ENCODE assay signal across 27 cellular contexts in the genomic region with DNA sequence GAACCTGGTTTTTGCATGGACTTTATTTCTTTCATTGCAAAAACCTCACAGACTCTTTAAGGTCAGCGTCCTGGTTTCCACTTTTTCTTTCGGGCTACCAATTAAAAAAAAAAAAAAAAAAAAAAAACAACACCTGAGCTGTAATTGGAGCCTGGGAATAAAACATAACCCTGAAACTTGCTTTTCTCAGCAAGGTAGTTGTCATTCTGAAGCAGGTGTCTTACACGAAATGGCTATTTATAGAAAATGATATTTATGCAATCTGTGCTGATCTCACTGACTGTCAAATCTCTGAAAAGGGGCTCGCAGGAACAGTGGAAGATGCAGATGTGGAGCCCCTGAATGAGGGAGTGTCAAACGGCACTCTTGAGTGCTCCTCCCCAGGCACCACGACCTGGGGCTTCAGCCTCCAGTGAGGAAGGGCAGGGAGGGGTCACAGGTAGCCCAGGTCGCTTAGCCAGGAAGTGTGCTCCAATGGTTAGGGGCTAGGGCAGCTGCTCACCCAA. TPM values are rescaled to one million over a fixed set of nuclear protein-coding genes. Genes with fewer than 3 reads are reported as not detected.
A peak's percentile ranks its signal among the peaks of the same experiment; 100 is the strongest.
DNase-seq lines count a peak whose midpoint lies in the region; ATAC-seq and TF ChIP-seq lines count a peak whose summit lies in the region.
"Had no signal": no experiment of that assay in that cellular context is flagged by ENCODE, and none has a peak within 500 bp of the region (broad histone marks: within the 10 kb centered on the region; RNA-seq: fewer than 3 reads in every experiment).

No MANE protein-coding gene starts in this region.

- TF ChIP-seq POLR2A in esophagus muscularis mucosa (IDR thresholded peaks at IDR 0.05; ENCODE audit: low read depth), result no peak

- no peaks in the 10 kb centered on the region for H3K27me3 Mint-ChIP-seq in activated naive CD4-positive, alpha-beta T cell treated with anti-CD3 and anti-CD28 coated beads, Interleukin-2, amount 50 U/mL, for 24 hours
- peaks cover 4% of the 10 kb centered on the region for H3K27me3 Mint-ChIP-seq in brain
- H3K27me3 Mint-ChIP-seq: IgD-negative memory B cell had no signal

- H3K9me3 ChIP-seq in esophagus muscularis mucosa, result no peaks in the 10 kb centered on the region
- H3K9me3 ChIP-seq: Caco-2, HAP-1 had no signal

- ATAC-seq in left lobe of liver, result no peak
- ATAC-seq: CD8-positive, alpha-beta T cell; GM23338 had no signal

- no peak for TF ChIP-seq CTCF in brain (conservative IDR thresholded peaks at IDR 0.05)
- no peak for TF ChIP-seq CTCF in esophagus muscularis mucosa (IDR thresholded peaks at IDR 0.05)

- no peak for TF ChIP-seq EP300 in esophagus muscularis mucosa (IDR thresholded peaks at IDR 0.05)

- H3K36me3 ChIP-seq in esophagus muscularis mucosa, result no peaks in the 10 kb centered on the region
- H3K36me3 ChIP-seq: HAP-1 had no signal

- DNase-seq in activated naive CD4-positive, alpha-beta T cell treated with Interleukin-2 at 50 U/mL for 16 hours, result no peak
- DNase-seq in NCI-H2171 treated with DMSO at 0.1 percent for 48 hours (lab: John Stamatoyannopoulos, UW), result peak; percentile 87
- no peak for DNase-seq in AG08395 (ENCODE audit: low spot score)
- DNase-seq in esophagus muscularis mucosa (ENCODE audit: extremely low spot score), result no peak
- DNase-seq in left lobe of liver (ENCODE audit: low spot score), result no peak
- DNase-seq: AML-193; Caco-2; CD8-positive, alpha-beta T cell; EL; GDM1; HFFc6; NCI-H1092 treated with DMSO at 0.1 percent for 48 hours; NCI-H146; NCI-H1930; NCI-H2107; NCI-H524; NCI-H748 treated with DMSO at 0.1 percent for 48 hours; NK-92 treated with Interleukin-12 subunit alpha and Interleukin-12 subunit beta, amount 100 ng/mL, for 24 hours; SHP77; T-helper 1 cell had no signal

- H3K4me3 ChIP-seq in esophagus muscularis mucosa, result no peak overlapping the region
- H3K4me3 ChIP-seq: GM23338, HAP-1 had no signal

- H3K27ac ChIP-seq in esophagus muscularis mucosa (replicated peaks in 1 of 4), result no peak overlapping the region
- H3K27ac ChIP-seq: C4-2B, RWPE1 had no signal

- intact Hi-C loops in esophagus muscularis mucosa (cut with DNase I), result no loop called here

- peaks cover 35% of the 10 kb centered on the region for H3K4me1 Mint-ChIP-seq in activated naive CD4-positive, alpha-beta T cell treated with anti-CD3 and anti-CD28 coated beads, Interleukin-2, amount 50 U/mL, for 24 hours
- peaks cover 14% of the 10 kb centered on the region for H3K4me1 Mint-ChIP-seq in brain

- no peak overlapping the region for H3K4me3 Mint-ChIP-seq in activated naive CD4-positive, alpha-beta T cell treated with anti-CD3 and anti-CD28 coated beads, Interleukin-2, amount 50 U/mL, for 24 hours
- peak overlapping the region in 1 of 5 experiments; percentile 59 for H3K4me3 Mint-ChIP-seq in brain
- H3K4me3 Mint-ChIP-seq: CD8-positive, alpha-beta T cell; GM23338; HFFc6 had no signal

- no peaks in the 10 kb centered on the region for H3K36me3 Mint-ChIP-seq in activated naive CD4-positive, alpha-beta T cell treated with anti-CD3 and anti-CD28 coated beads, Interleukin-2, amount 50 U/mL, for 24 hours
- no peaks in the 10 kb centered on the region for H3K36me3 Mint-ChIP-seq in brain
- H3K36me3 Mint-ChIP-seq: CD8-positive, alpha-beta T cell; IgD-negative memory B cell had no signal

- 67% methylated on average over 7 of the region's 7 CpGs for WGBS in esophagus muscularis mucosa

- H3K27me3 ChIP-seq in esophagus muscularis mucosa, result no peaks in the 10 kb centered on the region

- peak overlapping the region; percentile 38 for H3K27ac Mint-ChIP-seq in activated naive CD4-positive, alpha-beta T cell treated with anti-CD3 and anti-CD28 coated beads, Interleukin-2, amount 50 U/mL, for 24 hours
- H3K27ac Mint-ChIP-seq in brain, result peak overlapping the region in 3 of 5 experiments; percentile 26 to 86 (median 75)
- H3K27ac Mint-ChIP-seq: CD8-positive, alpha-beta T cell; GM23338; HFFc6; IgD-negative memory B cell had no signal

- peaks cover 0 to 6% (median 5%) of the 10 kb centered on the region in 4 donors for H3K4me1 ChIP-seq in esophagus muscularis mucosa
- H3K4me1 ChIP-seq: Caco-2 had no signal

- no peaks in the 10 kb centered on the region for H3K9me3 Mint-ChIP-seq in activated naive CD4-positive, alpha-beta T cell treated with anti-CD3 and anti-CD28 coated beads, Interleukin-2, amount 50 U/mL, for 24 hours
- peaks cover 0 to 5% (median 0%) of the 10 kb centered on the region in 5 experiments for H3K9me3 Mint-ChIP-seq in brain
- H3K9me3 Mint-ChIP-seq: CD8-positive, alpha-beta T cell; GM23338; HFFc6; IgD-negative memory B cell had no signal

RNA-seq across cellular contexts. Expression of gene COTL1, which starts 10.4 kb away (rescaled TPM):
- 902 TPM for polyA plus RNA-seq in brain (ENCODE audit: insufficient read depth, low read depth, low replicate concordance)
- 10 to 100 TPM; 34.5 to 42.9 (median 40.7) TPM for total RNA-seq in esophagus muscularis mucosa
- 15.9 TPM for total RNA-seq in left lobe of liver

RNA-seq across cellular contexts. Expression of gene KLHL36, which starts 20.0 kb away (rescaled TPM):
- polyA plus RNA-seq in brain (ENCODE audit: insufficient read depth, low read depth, low replicate concordance), result 19.2 TPM
- total RNA-seq in esophagus muscularis mucosa (100 to 1,000 TPM in 2 of 4 donors, 10 to 100 TPM in 2; 52.3 to 119 (median 80.4) TPM), left lobe of liver (26.8 TPM)
